8 cellular contexts compared by ENCODE assay signal in the genomic region with DNA sequence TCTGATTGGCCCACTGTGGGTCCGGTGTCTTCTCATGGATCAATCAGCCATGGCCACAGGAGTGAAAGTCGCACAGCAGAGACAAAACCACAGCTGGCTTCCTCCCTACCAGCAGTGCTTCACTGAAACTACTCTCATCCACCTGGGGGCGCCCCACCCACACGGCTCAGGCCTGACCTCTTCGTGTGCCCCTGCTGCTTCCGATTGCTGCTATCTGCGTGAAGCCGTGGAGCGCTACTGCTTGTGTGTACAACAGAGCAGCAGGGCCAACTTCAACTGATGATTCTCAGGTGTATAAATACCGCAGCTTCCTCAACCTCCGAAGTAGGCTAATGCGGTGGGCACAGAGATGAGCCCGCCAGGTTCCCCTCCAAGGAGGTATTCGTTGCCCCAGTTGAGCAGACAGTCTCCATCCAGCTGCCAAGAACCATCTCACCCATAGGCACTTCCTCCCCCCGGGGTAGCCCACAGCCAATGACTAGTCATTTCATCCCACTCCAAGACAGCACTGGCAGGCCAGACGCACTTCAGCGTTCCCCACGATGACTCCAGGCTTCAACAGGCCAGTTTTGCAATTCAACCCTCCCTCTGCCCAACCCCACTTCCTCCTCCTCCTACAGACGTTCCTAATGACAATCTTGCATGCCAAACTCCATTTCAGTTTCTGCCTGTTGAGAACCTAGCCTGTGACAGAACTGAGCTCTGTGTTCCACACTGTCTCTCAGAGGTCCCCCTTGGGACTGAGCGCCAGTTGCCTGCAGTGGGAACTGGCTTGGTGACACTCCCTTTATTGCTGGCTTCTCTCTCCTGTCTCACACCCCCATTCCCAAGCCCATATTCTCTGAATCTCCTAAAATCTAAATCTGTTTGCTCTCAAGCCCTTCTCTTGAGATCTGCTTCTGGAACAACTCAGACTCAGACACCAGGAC. TPM values are rescaled to one million over a fixed set of nuclear protein-coding genes. Genes with fewer than 3 reads are reported as not detected.
DNase-seq lines count a peak whose midpoint lies in the region; ATAC-seq, FAIRE-seq and TF ChIP-seq lines count a peak whose summit lies in the region.

No MANE protein-coding gene starts in this region.

- no peak overlapping the region for H3K4me3 Mint-ChIP-seq in HFFc6

- DNase-seq in GM06990 (ENCODE audit: extremely low read depth, insufficient read length) (peak; percentile 72), HFFc6 (peak; percentile 24), NOMO-1 treated with DMSO at 0.1 percent for 48 hours (lab: John Stamatoyannopoulos, UW; ENCODE audit: unreplicated experiment) (peak; percentile 77), activated T-cell treated with anti-CD3 and anti-CD28 coated beads for 1 hour (ENCODE audit: low read depth) (peak; percentile 62), glomerular visceral epithelial cell (ENCODE audit: extremely low spot score) (peak; percentile 27), small intestine (peak; percentile 12), RWPE1 (ENCODE audit: low spot score) (no peak)

- no peaks in the 10 kb centered on the region for H3K9me3 ChIP-seq in small intestine (ENCODE audit: control insufficient read depth, low read depth)

- no peaks in the 10 kb centered on the region for H3K9me3 Mint-ChIP-seq in HFFc6

- no peaks in the 10 kb centered on the region for H3K36me3 ChIP-seq in GM06990 (ENCODE audit: control insufficient read depth, insufficient read depth, low read length)
- H3K36me3 ChIP-seq in small intestine (ENCODE audit: control insufficient read depth in 2 of 2, insufficient read depth in 2 of 2, low read length in 2 of 2) = no peaks in the 10 kb centered on the region

- no peaks in the 10 kb centered on the region for H3K36me3 Mint-ChIP-seq in HFFc6 (ENCODE audit: low read depth)

- H3K27ac Mint-ChIP-seq in HFFc6 = no peak overlapping the region

- H3K4me3 ChIP-seq in GM06990 (replicated peaks; ENCODE audit: low read depth, low read length) (no peak overlapping the region), small intestine (ENCODE audit: low read depth in 1 of 2, low read length in 2 of 2) (no peak overlapping the region)

- H3K27me3 Mint-ChIP-seq in HFFc6 (ENCODE audit: insufficient read depth) = peaks cover 12% of the 10 kb centered on the region

- peak overlapping the region in 1 of 2 donors; percentile 31 for H3K27ac ChIP-seq in small intestine (ENCODE audit: low read depth in 1 of 2, low read length in 1 of 2)
- no peak overlapping the region for H3K27ac ChIP-seq in RWPE1

- peak; percentile 62 for TF ChIP-seq CTCF in GM06990 (IDR thresholded peaks at IDR 0.05; ENCODE audit: insufficient read depth, low read length, poor library complexity, severe bottlenecking)
- TF ChIP-seq CTCF in HFFc6 (IDR thresholded peaks at IDR 0.05) = peak; percentile 34; the same call in 1 of the 2 replicates
- no peak for TF ChIP-seq CTCF in RWPE1 (conservative IDR thresholded peaks at IDR 0.05; ENCODE audit: low read depth)

- peaks cover 25% of the 10 kb centered on the region for H3K4me1 Mint-ChIP-seq in HFFc6 (ENCODE audit: low read depth)

- ATAC-seq in GM18873 (IDR thresholded peaks at IDR 0.05; ENCODE audit: low FRiP score, unreplicated experiment) = no peak

- WGBS in small intestine, 3 donors = 43 to 58% (median 44%) methylated on average over 19 to 20 of the region's 20 CpGs

- H3K27me3 ChIP-seq in GM06990 (replicated peaks; ENCODE audit: control insufficient read depth, insufficient read depth, low read length) = no peaks in the 10 kb centered on the region
- peaks cover 0 to 3% of the 10 kb centered on the region in 2 donors for H3K27me3 ChIP-seq in small intestine (ENCODE audit: control insufficient read depth in 2 of 2, insufficient read depth in 2 of 2, low read length in 2 of 2)

- CTCF ChIA-PET in RWPE1 (lab: Yijun Ruan, JAX) = no interaction called here

- FAIRE-seq in small intestine (lab: Jason Lieb, UNC) = no peak

- POLR2A ChIA-PET in RWPE1 (lab: Yijun Ruan, JAX; ENCODE audit: low non-redundant PET) = no interaction called here

- H3K4me1 ChIP-seq in small intestine (ENCODE audit: control insufficient read depth in 2 of 2, insufficient read depth in 1 of 2, low read depth in 1 of 2, low read length in 1 of 2) = no peaks in the 10 kb centered on the region

RNA-seq across cellular contexts. Expression of a gene that starts 41.3 kb away (rescaled TPM):
- total RNA-seq in HFFc6 (2021; fragmentation: NEBNext Ultra II Directional; extraction: Animal tissue kit (Norgen Biotek cat#: 25700)) = 100 to 1,000 TPM; 112 to 143 (median 123) TPM
- 10 to 100 TPM; 13.0 to 58.7 (median 19.5) TPM for polyA plus RNA-seq in small intestine
